Comparison of ENCODE assay signal across 23 cellular contexts in the genomic region with DNA sequence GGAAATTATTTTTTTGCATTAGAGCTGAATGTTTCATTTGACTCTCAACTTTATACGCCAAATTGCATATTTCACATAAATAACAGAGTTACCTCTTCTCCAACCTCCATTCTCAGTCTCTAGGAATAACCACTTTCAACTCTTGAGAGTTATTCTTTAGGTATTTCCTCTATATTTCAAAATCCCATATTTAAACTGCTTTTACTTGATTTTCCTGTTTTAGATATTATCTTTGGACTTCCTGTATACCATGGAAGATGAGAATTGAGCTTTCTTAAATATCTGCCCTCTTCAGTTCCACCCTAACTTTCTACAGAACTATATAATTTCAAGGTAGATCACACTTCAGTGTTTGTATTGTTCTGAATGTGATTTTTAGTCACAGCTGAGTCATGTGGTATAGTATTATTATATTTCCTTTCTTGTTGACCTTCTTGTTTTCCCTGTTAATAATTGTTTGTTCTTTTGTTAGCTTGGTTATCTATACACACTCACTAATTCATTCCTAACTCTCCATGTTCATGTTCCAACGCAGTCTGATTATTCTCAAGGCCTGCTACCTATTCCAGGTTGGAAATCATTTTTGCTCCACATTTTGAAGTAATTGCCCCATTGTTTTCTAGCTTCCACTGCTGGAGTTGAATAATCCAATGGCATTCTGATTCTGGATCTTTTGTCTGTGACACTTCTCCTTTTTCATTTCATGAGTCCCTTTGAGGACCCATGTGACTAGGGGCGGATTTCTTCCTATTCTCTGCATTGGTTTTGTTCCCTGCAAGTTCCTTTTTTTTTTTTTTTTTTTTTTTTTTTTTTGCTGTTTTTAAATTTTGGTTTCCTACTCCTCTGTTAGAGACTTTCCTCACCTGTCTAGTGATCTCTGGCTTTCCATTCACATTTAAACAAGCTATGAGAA.
DNase-seq lines count a peak whose midpoint lies in the region; ATAC-seq and TF ChIP-seq lines count a peak whose summit lies in the region.
"Had no signal": no experiment of that assay in that cellular context is flagged by ENCODE, and none has a peak within 500 bp of the region (broad histone marks: within the 10 kb centered on the region; RNA-seq: fewer than 3 reads in every experiment).

No MANE protein-coding gene starts in this region.

- no peak for TF ChIP-seq POLR2A in suprapubic skin (IDR thresholded peaks at IDR 0.05)
- no peak for TF ChIP-seq POLR2A in esophagus muscularis mucosa (IDR thresholded peaks at IDR 0.05; ENCODE audit: low read depth)

- WGBS in suprapubic skin = 56% methylated on average over 3 of the region's 3 CpGs
- 61% methylated on average over 3 of the region's 3 CpGs for WGBS in esophagus muscularis mucosa

- H3K9ac ChIP-seq in PC-3 (ENCODE audit: low read length) = peak overlapping the region; percentile 28
- H3K9ac ChIP-seq: GM23248, parathyroid adenoma had no signal

- CTCF ChIA-PET in PC-3 (lab: Charles Lee) = interaction anchor here (0.6 to 1.6 kb wide), 2 partner anchors 16 to 31 kb away, joined by 3 to 4 read pairs; no protein-coding TSS in a partner anchor

- intact Hi-C loops in PC-3 (cut with micrococcal nuclease) = loop anchor here (1.0 to 5.0 kb wide), 3 partner anchors 16 to 158 kb away; a partner anchor contains a TSS
- intact Hi-C loops in esophagus muscularis mucosa (cut with DNase I) = no loop called here

- H3F3A ChIP-seq in PC-3 (ENCODE audit: low read length, unreplicated experiment) = peaks cover 6% of the 10 kb centered on the region

- peak overlapping the region; percentile 10 for H2AFZ ChIP-seq in ACC112 (ENCODE audit: low read length, unreplicated experiment)
- no peak overlapping the region for H2AFZ ChIP-seq in PC-3 (ENCODE audit: low read length)
- H2AFZ ChIP-seq: parathyroid adenoma had no signal

- H3K27ac ChIP-seq in ACC112 (ENCODE audit: low read depth, low read length) = no peak overlapping the region
- H3K27ac ChIP-seq in HL-60 (replicated peaks) = peak overlapping the region; percentile 32; the same call in 1 of the 2 replicates
- peak overlapping the region; percentile 85 for H3K27ac ChIP-seq in PC-3 (ENCODE audit: low read length)
- H3K27ac ChIP-seq in epithelial cell of prostate = peak overlapping the region; percentile 55
- H3K27ac ChIP-seq in suprapubic skin = no peak overlapping the region
- no peak overlapping the region for H3K27ac ChIP-seq in esophagus muscularis mucosa (replicated peaks in 1 of 4)
- H3K27ac ChIP-seq: brain microvascular endothelial cell, GM23248, parathyroid adenoma, sigmoid colon had no signal

- POLR2A ChIA-PET in PC-3 (lab: Charles Lee; ENCODE audit: unreplicated experiment) = interaction anchor here (1.1 kb wide), 1 partner anchor 16 kb away, joined by 5 read pairs; no protein-coding TSS in a partner anchor

- TF ChIP-seq CTCF in HL-60 (IDR thresholded peaks at IDR 0.05; ENCODE audit: insufficient read depth, low read length) (no peak), PC-3 (conservative IDR thresholded peaks at IDR 0.05; ENCODE audit: low read depth, low read length) (no peak), suprapubic skin (IDR thresholded peaks at IDR 0.05) (no peak), esophagus muscularis mucosa (IDR thresholded peaks at IDR 0.05) (no peak)

- H3K36me3 ChIP-seq in ACC112 (ENCODE audit: insufficient read depth, low read length) (no peaks in the 10 kb centered on the region), PC-3 (ENCODE audit: low read depth, low read length) (no peaks in the 10 kb centered on the region), suprapubic skin (no peaks in the 10 kb centered on the region), esophagus muscularis mucosa (no peaks in the 10 kb centered on the region)
- H3K36me3 ChIP-seq: brain microvascular endothelial cell, sigmoid colon had no signal

- peak; percentile 85 for ATAC-seq in PC-3
- ATAC-seq: naive thymus-derived CD8-positive, alpha-beta T cell; stimulated activated naive CD8-positive, alpha-beta T cell treated with anti-CD3 and anti-CD28 coated beads, Interleukin-15, amount 100 ng/mL, for 72 hours; T-cell had no signal

- peak overlapping the region; percentile 64 for H3K4me2 ChIP-seq in PC-3 (ENCODE audit: low read length)

- H3K4me1 ChIP-seq in ACC112 (ENCODE audit: control insufficient read depth, insufficient read depth, low read length, unreplicated experiment) (peaks cover 10% of the 10 kb centered on the region), PC-3 (ENCODE audit: insufficient read depth, low read length) (peaks cover 71% of the 10 kb centered on the region), suprapubic skin (peaks cover 48% of the 10 kb centered on the region), esophagus muscularis mucosa (peaks cover 0 to 19% (median 15%) of the 10 kb centered on the region in 4 donors)

- TF ChIP-seq EP300 in suprapubic skin (IDR thresholded peaks at IDR 0.05) (no peak), esophagus muscularis mucosa (IDR thresholded peaks at IDR 0.05) (no peak)

- H3K27me3 ChIP-seq in ACC112 (ENCODE audit: insufficient read depth, low read length) = no peaks in the 10 kb centered on the region
- H3K27me3 ChIP-seq in HL-60 (ENCODE audit: insufficient read depth, poor library complexity, severe bottlenecking) = no peaks in the 10 kb centered on the region
- H3K27me3 ChIP-seq in PC-3 (ENCODE audit: low read length) = no peaks in the 10 kb centered on the region
- no peaks in the 10 kb centered on the region for H3K27me3 ChIP-seq in suprapubic skin
- no peaks in the 10 kb centered on the region for H3K27me3 ChIP-seq in esophagus muscularis mucosa
- H3K27me3 ChIP-seq: brain microvascular endothelial cell, sigmoid colon had no signal

- H3K9me3 ChIP-seq in PC-3 (ENCODE audit: low read length) (no peaks in the 10 kb centered on the region), suprapubic skin (no peaks in the 10 kb centered on the region), esophagus muscularis mucosa (no peaks in the 10 kb centered on the region)
- H3K9me3 ChIP-seq: sigmoid colon had no signal

- no peaks in the 10 kb centered on the region for H3K79me2 ChIP-seq in ACC112 (ENCODE audit: control insufficient read depth, insufficient read depth, low read length, unreplicated experiment)
- H3K79me2 ChIP-seq in PC-3 (ENCODE audit: low read length) = no peaks in the 10 kb centered on the region
- H3K79me2 ChIP-seq: parathyroid adenoma had no signal

- no peaks in the 10 kb centered on the region for H3K9me2 ChIP-seq in PC-3 (replicated peaks; ENCODE audit: low read length)

- BruUV-seq in PC-3 (replicated peaks; lab: Mats Ljungman, UMichigan) = no TSS peak

- H3K4me3 ChIP-seq in ACC112 (ENCODE audit: low read depth, low read length) (no peak overlapping the region), HL-60 (replicated peaks; ENCODE audit: insufficient read depth, low read length) (no peak overlapping the region), PC-3 (ENCODE audit: low read length) (no peak overlapping the region; the same call in 1 of the 2 replicates), suprapubic skin (no peak overlapping the region), esophagus muscularis mucosa (no peak overlapping the region)
- H3K4me3 ChIP-seq: GM23248, lung, sigmoid colon had no signal

- DNase-seq in HL-60 (ENCODE audit: low read depth in 1 of 2, low spot score in 1 of 2) (peak; percentile 24 to 85), PC-3 (peak; percentile 88), epithelial cell of prostate (ENCODE audit: low read depth, low spot score) (no peak), foreskin melanocyte (no peak), suprapubic skin (ENCODE audit: low spot score in 2 of 2) (no peak), esophagus muscularis mucosa (ENCODE audit: extremely low spot score) (no peak), NCI-H774 (lab: John Stamatoyannopoulos, UW) (no peak)
- DNase-seq: activated CD8-positive, alpha-beta memory T cell treated with anti-CD3 and anti-CD28 coated beads for 24 hours; COR-L47; cortex of kidney; erythroblast; MM.1S; naive thymus-derived CD8-positive, alpha-beta T cell; NCI-H2107; sigmoid colon; stimulated activated CD4-positive, alpha-beta T cell treated with anti-CD3 and anti-CD28 coated beads, Interleukin-2, amount 100 ng/mL, for 24 hours; stimulated activated naive CD8-positive, alpha-beta T cell treated with anti-CD3 and anti-CD28 coated beads, Interleukin-15, amount 100 ng/mL, for 72 hours; T-cell had no signal

- no peaks in the 10 kb centered on the region for H4K20me1 ChIP-seq in PC-3 (ENCODE audit: low read length)

Comparison
In these comparisons a context has a peak if more than half of its experiments do, and no peak if none do; other contexts are left out.
1. H3K27ac ChIP-seq: peak in HL-60 (single experiment), PC-3 (single experiment) and epithelial cell of prostate (single experiment); none in ACC112 (single experiment), suprapubic skin (single experiment) and esophagus muscularis mucosa (0 of 4).
2. DNase-seq: peak in HL-60 (2 of 2) and PC-3 (single experiment); none in epithelial cell of prostate (single experiment), foreskin melanocyte (single experiment), suprapubic skin (0 of 2), esophagus muscularis mucosa (single experiment) and NCI-H774 (single experiment).